2 cellular contexts compared by ENCODE assay signal in the genomic region with DNA sequence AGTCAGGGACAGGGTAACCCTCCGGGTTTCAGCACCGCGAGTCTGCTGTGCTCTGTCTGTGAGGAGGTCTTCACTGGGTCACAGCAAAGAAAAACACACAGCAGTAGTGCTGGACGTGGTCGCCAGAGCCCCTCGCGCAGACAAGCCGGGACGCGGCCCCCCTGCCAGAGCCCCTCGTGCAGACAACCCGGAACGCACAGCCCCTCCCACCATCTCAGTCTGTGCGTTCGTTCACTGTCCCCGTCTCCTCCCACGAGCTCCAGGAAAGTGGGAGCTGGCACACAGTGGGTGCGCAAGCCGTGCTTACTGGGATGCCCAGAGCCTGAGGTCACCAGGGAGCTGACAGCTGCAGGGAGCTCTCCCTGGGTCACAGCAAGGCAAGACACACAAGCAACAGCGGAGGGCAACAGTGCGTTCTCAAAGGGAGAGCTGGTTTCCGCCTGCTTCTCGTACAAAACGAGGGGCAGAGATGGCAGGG.
A peak's percentile ranks its signal among the peaks of the same experiment; 100 is the strongest.
TF ChIP-seq lines count a peak whose summit lies in the region.

No MANE protein-coding gene starts in this region.

TF ChIP-seq in GM23338, 12 proteins besides CTCF, POLR2A, EP300 and RAD21 (continues in another document):
- no peak for TF ChIP-seq ZNF114 (CRISPR knock-in tag; IDR thresholded peaks at IDR 0.05)
- no peak for TF ChIP-seq JUNB (IDR thresholded peaks at IDR 0.05; ENCODE audit: unreplicated experiment)
- no peak for TF ChIP-seq CREB1 (CRISPR knock-in tag; IDR thresholded peaks at IDR 0.05; ENCODE audit: low read depth)
- TF ChIP-seq STAT1 (IDR thresholded peaks at IDR 0.05; ENCODE audit: unreplicated experiment), result no peak
- TF ChIP-seq ETS1 (IDR thresholded peaks at IDR 0.05), result no peak
- TF ChIP-seq EZH2 (IDR thresholded peaks at IDR 0.05; ENCODE audit: low read depth, unreplicated experiment), result no peak
- no peak for TF ChIP-seq ZNF462 (CRISPR knock-in tag; IDR thresholded peaks at IDR 0.05)
- TF ChIP-seq, protein P1, sequence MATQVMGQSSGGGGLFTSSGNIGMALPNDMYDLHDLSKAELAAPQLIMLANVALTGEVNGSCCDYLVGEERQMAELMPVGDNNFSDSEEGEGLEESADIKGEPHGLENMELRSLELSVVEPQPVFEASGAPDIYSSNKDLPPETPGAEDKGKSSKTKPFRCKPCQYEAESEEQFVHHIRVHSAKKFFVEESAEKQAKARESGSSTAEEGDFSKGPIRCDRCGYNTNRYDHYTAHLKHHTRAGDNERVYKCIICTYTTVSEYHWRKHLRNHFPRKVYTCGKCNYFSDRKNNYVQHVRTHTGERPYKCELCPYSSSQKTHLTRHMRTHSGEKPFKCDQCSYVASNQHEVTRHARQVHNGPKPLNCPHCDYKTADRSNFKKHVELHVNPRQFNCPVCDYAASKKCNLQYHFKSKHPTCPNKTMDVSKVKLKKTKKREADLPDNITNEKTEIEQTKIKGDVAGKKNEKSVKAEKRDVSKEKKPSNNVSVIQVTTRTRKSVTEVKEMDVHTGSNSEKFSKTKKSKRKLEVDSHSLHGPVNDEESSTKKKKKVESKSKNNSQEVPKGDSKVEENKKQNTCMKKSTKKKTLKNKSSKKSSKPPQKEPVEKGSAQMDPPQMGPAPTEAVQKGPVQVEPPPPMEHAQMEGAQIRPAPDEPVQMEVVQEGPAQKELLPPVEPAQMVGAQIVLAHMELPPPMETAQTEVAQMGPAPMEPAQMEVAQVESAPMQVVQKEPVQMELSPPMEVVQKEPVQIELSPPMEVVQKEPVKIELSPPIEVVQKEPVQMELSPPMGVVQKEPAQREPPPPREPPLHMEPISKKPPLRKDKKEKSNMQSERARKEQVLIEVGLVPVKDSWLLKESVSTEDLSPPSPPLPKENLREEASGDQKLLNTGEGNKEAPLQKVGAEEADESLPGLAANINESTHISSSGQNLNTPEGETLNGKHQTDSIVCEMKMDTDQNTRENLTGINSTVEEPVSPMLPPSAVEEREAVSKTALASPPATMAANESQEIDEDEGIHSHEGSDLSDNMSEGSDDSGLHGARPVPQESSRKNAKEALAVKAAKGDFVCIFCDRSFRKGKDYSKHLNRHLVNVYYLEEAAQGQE (IDR thresholded peaks at IDR 0.05; ENCODE audit: unreplicated experiment), result no peak
- no peak for TF ChIP-seq EZH2phosphoT487 (IDR thresholded peaks at IDR 0.05; ENCODE audit: unreplicated experiment)
- TF ChIP-seq ZNF331 (CRISPR knock-in tag; IDR thresholded peaks at IDR 0.05; ENCODE audit: low read depth), result no peak

TF ChIP-seq in HepG2, 621 proteins besides CTCF, POLR2A, EP300 and RAD21:
- TF ChIP-seq ZNF264 (CRISPR knock-in tag; IDR thresholded peaks at IDR 0.05) (no peak), ZBTB4 (CRISPR knock-in tag; IDR thresholded peaks at IDR 0.05; ENCODE audit: borderline replicate concordance) (peak; percentile 40; the same call in 1 of the 2 replicates), ZNF276 (CRISPR knock-in tag; IDR thresholded peaks at IDR 0.05; ENCODE audit: low read depth) (no peak), ZNF337 (CRISPR knock-in tag; IDR thresholded peaks at IDR 0.05; ENCODE audit: borderline replicate concordance, low read depth) (no peak), POLR2AphosphoS2 (IDR thresholded peaks at IDR 0.05; ENCODE audit: low read depth, low read length) (no peak), ZKSCAN1 (IDR thresholded peaks at IDR 0.05; ENCODE audit: low read length) (peak; percentile 38; the same call in 1 of the 2 replicates), SMAD3 (CRISPR knock-in tag; IDR thresholded peaks at IDR 0.05) (no peak), DPF2 (CRISPR knock-in tag; IDR thresholded peaks at IDR 0.05; ENCODE audit: borderline replicate concordance, low read depth) (no peak)
- TF ChIP-seq, protein P2, sequence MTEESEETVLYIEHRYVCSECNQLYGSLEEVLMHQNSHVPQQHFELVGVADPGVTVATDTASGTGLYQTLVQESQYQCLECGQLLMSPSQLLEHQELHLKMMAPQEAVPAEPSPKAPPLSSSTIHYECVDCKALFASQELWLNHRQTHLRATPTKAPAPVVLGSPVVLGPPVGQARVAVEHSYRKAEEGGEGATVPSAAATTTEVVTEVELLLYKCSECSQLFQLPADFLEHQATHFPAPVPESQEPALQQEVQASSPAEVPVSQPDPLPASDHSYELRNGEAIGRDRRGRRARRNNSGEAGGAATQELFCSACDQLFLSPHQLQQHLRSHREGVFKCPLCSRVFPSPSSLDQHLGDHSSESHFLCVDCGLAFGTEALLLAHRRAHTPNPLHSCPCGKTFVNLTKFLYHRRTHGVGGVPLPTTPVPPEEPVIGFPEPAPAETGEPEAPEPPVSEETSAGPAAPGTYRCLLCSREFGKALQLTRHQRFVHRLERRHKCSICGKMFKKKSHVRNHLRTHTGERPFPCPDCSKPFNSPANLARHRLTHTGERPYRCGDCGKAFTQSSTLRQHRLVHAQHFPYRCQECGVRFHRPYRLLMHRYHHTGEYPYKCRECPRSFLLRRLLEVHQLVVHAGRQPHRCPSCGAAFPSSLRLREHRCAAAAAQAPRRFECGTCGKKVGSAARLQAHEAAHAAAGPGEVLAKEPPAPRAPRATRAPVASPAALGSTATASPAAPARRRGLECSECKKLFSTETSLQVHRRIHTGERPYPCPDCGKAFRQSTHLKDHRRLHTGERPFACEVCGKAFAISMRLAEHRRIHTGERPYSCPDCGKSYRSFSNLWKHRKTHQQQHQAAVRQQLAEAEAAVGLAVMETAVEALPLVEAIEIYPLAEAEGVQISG (CRISPR knock-in tag; IDR thresholded peaks at IDR 0.05), result no peak
